15 cellular contexts compared by ENCODE assay signal in the genomic region with DNA sequence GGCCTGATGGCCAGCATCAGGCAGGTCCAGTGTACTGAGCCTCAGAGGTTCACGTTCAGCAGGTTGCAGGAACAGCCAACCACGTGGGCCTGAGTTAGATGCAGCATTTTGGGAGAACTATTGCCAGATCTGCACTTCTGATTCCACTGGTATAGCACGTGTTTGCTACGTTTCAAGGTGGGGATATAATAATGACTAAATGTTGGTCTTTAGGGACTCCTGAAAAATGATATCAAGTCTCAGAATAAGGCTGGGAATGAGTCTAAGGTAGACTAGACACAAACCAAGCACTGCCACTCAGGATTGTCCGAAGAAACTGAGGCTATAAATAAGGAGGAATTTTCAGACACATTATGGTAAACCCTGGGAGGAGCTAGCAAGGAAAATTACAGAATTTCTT.
DNase-seq lines count a peak whose midpoint lies in the region; ATAC-seq and TF ChIP-seq lines count a peak whose summit lies in the region.
"Had no signal": no experiment of that assay in that cellular context is flagged by ENCODE, and none has a peak within 500 bp of the region (broad histone marks: within the 10 kb centered on the region; RNA-seq: fewer than 3 reads in every experiment).

No MANE protein-coding gene starts in this region.

- H3K27me3 ChIP-seq in iPS-18a (ENCODE audit: control insufficient read depth, insufficient read depth, low read length) (no peaks in the 10 kb centered on the region), ascending aorta (no peaks in the 10 kb centered on the region)
- H3K27me3 ChIP-seq: tibial artery had no signal

- TF ChIP-seq CTCF in ascending aorta (IDR thresholded peaks at IDR 0.05) (no peak), foreskin fibroblast (IDR thresholded peaks at IDR 0.05; ENCODE audit: low read depth, low read length) (no peak)

- H3K4me1 Mint-ChIP-seq in T-helper 1 cell treated with Interleukin-12 subunit alpha and Interleukin-12 subunit beta and Interleukin-4 antibody, amounts not matched to agents 30 μg/mL and 1 μg/mL, for 36 hours (ENCODE audit: low read depth): peaks cover 36% of the 10 kb centered on the region
- H3K4me1 Mint-ChIP-seq in T-helper 17 cell: peaks cover 47% of the 10 kb centered on the region
- H3K4me1 Mint-ChIP-seq in stimulated activated effector memory CD8-positive, alpha-beta T cell treated with anti-CD3 and anti-CD28 coated beads, Interleukin-12 subunit alpha, Interleukin-12 subunit beta, amount 100 ng/mL, for 72 hours: peaks cover 29% of the 10 kb centered on the region

- H3K4me3 ChIP-seq in iPS-18a (ENCODE audit: low read length) (peak overlapping the region; percentile 54), ascending aorta (no peak overlapping the region), foreskin fibroblast (ENCODE audit: low read depth in 1 of 2, low read length in 2 of 2) (no peak overlapping the region)

- H3K9me3 ChIP-seq in T-helper 17 cell (ENCODE audit: control insufficient read depth, low read length, poor library complexity, severe bottlenecking) (no peaks in the 10 kb centered on the region), iPS-18a (ENCODE audit: control insufficient read depth, low read depth, low read length) (no peaks in the 10 kb centered on the region), ascending aorta (no peaks in the 10 kb centered on the region)
- H3K9me3 ChIP-seq: tibial artery had no signal

- peaks cover 4% of the 10 kb centered on the region for H3K36me3 ChIP-seq in iPS-18a (ENCODE audit: control insufficient read depth, low read depth, low read length)
- peaks cover 6 to 10% of the 10 kb centered on the region in 2 donors for H3K36me3 ChIP-seq in ascending aorta

- peak overlapping the region; percentile 27 for H3K27ac Mint-ChIP-seq in T-helper 1 cell treated with Interleukin-12 subunit alpha and Interleukin-12 subunit beta and Interleukin-4 antibody, amounts not matched to agents 30 μg/mL and 1 μg/mL, for 36 hours
- H3K27ac Mint-ChIP-seq in T-helper 17 cell: peak overlapping the region; percentile 98
- H3K27ac Mint-ChIP-seq in stimulated activated effector memory CD8-positive, alpha-beta T cell treated with anti-CD3 and anti-CD28 coated beads, Interleukin-12 subunit alpha, Interleukin-12 subunit beta, amount 100 ng/mL, for 72 hours: peak overlapping the region; percentile 78

- H3K4me1 ChIP-seq in iPS-18a (ENCODE audit: control insufficient read depth, low read depth, low read length): peaks cover 40% of the 10 kb centered on the region
- H3K4me1 ChIP-seq in ascending aorta: no peaks in the 10 kb centered on the region

- H3K27me3 Mint-ChIP-seq in T-helper 1 cell treated with Interleukin-12 subunit alpha and Interleukin-12 subunit beta and Interleukin-4 antibody, amounts not matched to agents 30 μg/mL and 1 μg/mL, for 36 hours (ENCODE audit: low read depth): no peaks in the 10 kb centered on the region
- no peaks in the 10 kb centered on the region for H3K27me3 Mint-ChIP-seq in T-helper 17 cell

- peaks cover 32% of the 10 kb centered on the region for H3K36me3 Mint-ChIP-seq in T-helper 1 cell treated with Interleukin-12 subunit alpha and Interleukin-12 subunit beta and Interleukin-4 antibody, amounts not matched to agents 30 μg/mL and 1 μg/mL, for 36 hours (ENCODE audit: low read depth)
- peaks cover 6% of the 10 kb centered on the region for H3K36me3 Mint-ChIP-seq in T-helper 17 cell (ENCODE audit: low read depth)
- peaks cover 32% of the 10 kb centered on the region for H3K36me3 Mint-ChIP-seq in stimulated activated effector memory CD8-positive, alpha-beta T cell treated with anti-CD3 and anti-CD28 coated beads, Interleukin-12 subunit alpha, Interleukin-12 subunit beta, amount 100 ng/mL, for 72 hours

- DNase-seq in T-helper 1 cell (no peak), T-helper 17 cell (no peak), ascending aorta (ENCODE audit: low spot score in 2 of 2) (no peak), LoVo (ENCODE audit: low spot score) (no peak), foreskin fibroblast (no peak)
- DNase-seq in stimulated activated effector memory CD8-positive, alpha-beta T cell treated with anti-CD3 and anti-CD28 coated beads, Interleukin-12 subunit alpha, Interleukin-12 subunit beta, amount 100 ng/mL, for 72 hours (ENCODE audit: low spot score in 2 of 2): no peak
- DNase-seq: 8988T; activated CD8-positive, alpha-beta memory T cell treated with anti-CD3 and anti-CD28 coated beads for 24 hours; effector CD8-positive, alpha-beta T cell; MV-4-11; NCI-H774; stimulated activated CD4-positive, alpha-beta T cell treated with anti-CD3 and anti-CD28 coated beads, Interleukin-15, amount 100 ng/mL, for 24 hours; tibial artery had no signal

- H3K9me3 Mint-ChIP-seq in T-helper 1 cell treated with Interleukin-12 subunit alpha and Interleukin-12 subunit beta and Interleukin-4 antibody, amounts not matched to agents 30 μg/mL and 1 μg/mL, for 36 hours: no peaks in the 10 kb centered on the region
- no peaks in the 10 kb centered on the region for H3K9me3 Mint-ChIP-seq in stimulated activated effector memory CD8-positive, alpha-beta T cell treated with anti-CD3 and anti-CD28 coated beads, Interleukin-12 subunit alpha, Interleukin-12 subunit beta, amount 100 ng/mL, for 72 hours

- intact Hi-C loops in ascending aorta (cut with DNase I): no loop called here

- H3K27ac ChIP-seq in iPS-18a (ENCODE audit: low read length): no peak overlapping the region
- H3K27ac ChIP-seq in ascending aorta: no peak overlapping the region
- H3K27ac ChIP-seq: tibial artery had no signal

- H3K4me3 Mint-ChIP-seq in T-helper 1 cell treated with Interleukin-12 subunit alpha and Interleukin-12 subunit beta and Interleukin-4 antibody, amounts not matched to agents 30 μg/mL and 1 μg/mL, for 36 hours: no peak overlapping the region
- peak overlapping the region; percentile 75 for H3K4me3 Mint-ChIP-seq in T-helper 17 cell
- no peak overlapping the region for H3K4me3 Mint-ChIP-seq in stimulated activated effector memory CD8-positive, alpha-beta T cell treated with anti-CD3 and anti-CD28 coated beads, Interleukin-12 subunit alpha, Interleukin-12 subunit beta, amount 100 ng/mL, for 72 hours

- no peak for ATAC-seq in T-helper 17 cell
- no peak for ATAC-seq in stimulated activated effector memory CD8-positive, alpha-beta T cell treated with anti-CD3 and anti-CD28 coated beads, Interleukin-12 subunit alpha, Interleukin-12 subunit beta, amount 100 ng/mL, for 72 hours

- no peak overlapping the region for H3K9ac ChIP-seq in iPS-18a (ENCODE audit: low read length)

Comparison
In these comparisons a context has a peak if more than half of its experiments do, and no peak if none do; other contexts are left out.
1. H3K27ac Mint-ChIP-seq: peak in every context shown above with its lines; median percentile 98 in T-helper 17 cell; 78 in stimulated activated effector memory CD8-positive, alpha-beta T cell treated with anti-CD3 and anti-CD28 coated beads, Interleukin-12 subunit alpha, Interleukin-12 subunit beta, amount 100 ng/mL, for 72 hours; 27 in T-helper 1 cell treated with Interleukin-12 subunit alpha and Interleukin-12 subunit beta and Interleukin-4 antibody, amounts not matched to agents 30 μg/mL and 1 μg/mL, for 36 hours.